9 cellular contexts compared by ENCODE assay signal in genomic region chr14:20455355-20456300, GRCh38. TPM values are rescaled to one million over a fixed set of nuclear protein-coding genes. Genes with fewer than 3 reads are reported as not detected.
DNase-seq lines count a peak whose midpoint lies in the region; ATAC-seq and TF ChIP-seq lines count a peak whose summit lies in the region.
"Had no signal": no experiment of that assay in that cellular context is flagged by ENCODE, and none has a peak within 500 bp of the region (broad histone marks: within the 10 kb centered on the region; RNA-seq: fewer than 3 reads in every experiment).

No MANE protein-coding gene starts in this region.

- intact Hi-C loops in heart right ventricle (cut with DNase I), result loop anchor here in 6 of 10 donors (1.0 to 10.0 kb wide), 6 partner anchors 38 to 157 kb away; partner anchors contain the start of genes PARP2 (in 4 of the 6) and TEP1 (in 2 of the 6)

- no peak for DNase-seq in activated naive CD8-positive, alpha-beta T cell treated with anti-CD3 and anti-CD28 coated beads, Interleukin-2, amount 10 ng/mL, durations not matched to agents 7 days and 5 days
- DNase-seq in activated naive CD8-positive, alpha-beta T cell treated with anti-CD3 and anti-CD28 coated beads for 36 hours, result no peak
- DNase-seq in H7 (peak; percentile 65), M059J (ENCODE audit: low read depth) (peak; percentile 86), WTC11 (ENCODE audit: low spot score) (peak; percentile 29), heart right ventricle (no peak), smooth muscle cell (lab: John Stamatoyannopoulos, UW; ENCODE audit: unreplicated experiment) (no peak), UCSD-AML1 (lab: John Stamatoyannopoulos, UW; ENCODE audit: unreplicated experiment) (no peak)

- no peaks in the 10 kb centered on the region for H3K9me3 Mint-ChIP-seq in activated naive CD8-positive, alpha-beta T cell treated with anti-CD3 and anti-CD28 coated beads, Interleukin-2, amount 10 ng/mL, durations not matched to agents 7 days and 5 days
- H3K9me3 Mint-ChIP-seq in activated naive CD8-positive, alpha-beta T cell treated with anti-CD3 and anti-CD28 coated beads for 36 hours, result no peaks in the 10 kb centered on the region
- H3K9me3 Mint-ChIP-seq in WTC11, result no peaks in the 10 kb centered on the region

- no peaks in the 10 kb centered on the region for H3K27me3 Mint-ChIP-seq in activated naive CD8-positive, alpha-beta T cell treated with anti-CD3 and anti-CD28 coated beads, Interleukin-2, amount 10 ng/mL, durations not matched to agents 7 days and 5 days
- H3K27me3 Mint-ChIP-seq in activated naive CD8-positive, alpha-beta T cell treated with anti-CD3 and anti-CD28 coated beads for 36 hours, result no peaks in the 10 kb centered on the region
- H3K27me3 Mint-ChIP-seq in WTC11 (ENCODE audit: low read depth), result no peaks in the 10 kb centered on the region

- H3K4me3 Mint-ChIP-seq in activated naive CD8-positive, alpha-beta T cell treated with anti-CD3 and anti-CD28 coated beads, Interleukin-2, amount 10 ng/mL, durations not matched to agents 7 days and 5 days, result no peak overlapping the region
- no peak overlapping the region for H3K4me3 Mint-ChIP-seq in activated naive CD8-positive, alpha-beta T cell treated with anti-CD3 and anti-CD28 coated beads for 36 hours
- H3K4me3 Mint-ChIP-seq in WTC11, result no peak overlapping the region

- H3K27me3 ChIP-seq in H7 (ENCODE audit: control insufficient read depth, insufficient read depth, low read length) (no peaks in the 10 kb centered on the region), heart right ventricle (no peaks in the 10 kb centered on the region), smooth muscle cell (ENCODE audit: low read depth) (no peaks in the 10 kb centered on the region)

- no peaks in the 10 kb centered on the region for H3K9me3 ChIP-seq in heart right ventricle
- H3K9me3 ChIP-seq in smooth muscle cell (replicated peaks; ENCODE audit: low read depth), result no peaks in the 10 kb centered on the region

- peaks cover 27% of the 10 kb centered on the region for H3K4me1 Mint-ChIP-seq in activated naive CD8-positive, alpha-beta T cell treated with anti-CD3 and anti-CD28 coated beads, Interleukin-2, amount 10 ng/mL, durations not matched to agents 7 days and 5 days
- peaks cover 28% of the 10 kb centered on the region for H3K4me1 Mint-ChIP-seq in activated naive CD8-positive, alpha-beta T cell treated with anti-CD3 and anti-CD28 coated beads for 36 hours
- peaks cover 12% of the 10 kb centered on the region for H3K4me1 Mint-ChIP-seq in WTC11

- H3K36me3 ChIP-seq in H7 (replicated peaks; ENCODE audit: control insufficient read depth, insufficient read depth, low read length), result peaks cover 32% of the 10 kb centered on the region
- H3K36me3 ChIP-seq in heart right ventricle, result peaks cover 0 to 63% (median 44%) of the 10 kb centered on the region in 9 donors
- H3K36me3 ChIP-seq in smooth muscle cell (ENCODE audit: low read depth), result no peaks in the 10 kb centered on the region

- H3K4me3 ChIP-seq in H7 (ENCODE audit: insufficient read depth, low read depth, low read length), result peak overlapping the region; percentile 77
- H3K4me3 ChIP-seq in heart right ventricle, result peak overlapping the region; percentile 66 to 98 (median 74)
- H3K4me3 ChIP-seq in smooth muscle cell, result peak overlapping the region; percentile 73

- H3K27ac ChIP-seq in heart right ventricle (peak overlapping the region; percentile 83 to 97 (median 91)), smooth muscle cell (ENCODE audit: low read depth) (peak overlapping the region; percentile 93)

- POLR2A ChIA-PET in activated naive CD8-positive, alpha-beta T cell treated with anti-CD3 and anti-CD28 coated beads, Interleukin-2, amount 10 ng/mL, durations not matched to agents 7 days and 5 days (lab: Charles Lee), result interaction anchor here (1.0 to 3.6 kb wide), 16 partner anchors 8 to 226 kb away, joined by 3 to 36 read pairs (median 6); partner anchors contain the start of genes PARP2, PNP and TEP1
- POLR2A ChIA-PET in WTC11 (lab: Charles Lee), result interaction anchor here (1.0 to 2.9 kb wide), 6 partner anchors 11 to 228 kb away, joined by 3 to 20 read pairs (median 8); partner anchors contain the start of genes PARP2 and PNP

- peaks cover 8 to 71% (median 42%) of the 10 kb centered on the region in 9 donors for H3K4me1 ChIP-seq in heart right ventricle
- H3K4me1 ChIP-seq in smooth muscle cell (ENCODE audit: low read depth), result peaks cover 27% of the 10 kb centered on the region

- H3K9ac ChIP-seq in smooth muscle cell (ENCODE audit: low read depth), result peak overlapping the region; percentile 91

- peaks cover 43% of the 10 kb centered on the region for H3K79me2 ChIP-seq in smooth muscle cell (ENCODE audit: low read depth)

- H4K20me1 ChIP-seq in smooth muscle cell (ENCODE audit: low read depth), result peaks cover 6% of the 10 kb centered on the region

- WGBS in heart right ventricle, 2 donors, result 2% methylated on average over 39 of the region's 39 CpGs
- 2% methylated on average over 39 of the region's 39 CpGs for WGBS in smooth muscle cell (ENCODE audit: low lambda C conversion rate)

- CTCF ChIA-PET in WTC11 (lab: Charles Lee), result interaction anchor here (1.2 to 2.9 kb wide), 7 partner anchors 38 to 157 kb away, joined by 4 to 10 read pairs (median 5); partner anchors contain the start of genes PARP2 and TEP1

- H2AFZ ChIP-seq in smooth muscle cell (ENCODE audit: low read depth), result peak overlapping the region; percentile 45

- ATAC-seq in activated naive CD8-positive, alpha-beta T cell treated with anti-CD3 and anti-CD28 coated beads, Interleukin-2, amount 10 ng/mL, durations not matched to agents 7 days and 5 days (ENCODE audit: low read depth), result peak; percentile 65
- peak; percentile 38 for ATAC-seq in WTC11
- ATAC-seq in heart right ventricle, result peak; percentile 35 to 77 (median 60)

- H3K36me3 Mint-ChIP-seq in activated naive CD8-positive, alpha-beta T cell treated with anti-CD3 and anti-CD28 coated beads, Interleukin-2, amount 10 ng/mL, durations not matched to agents 7 days and 5 days, result peaks cover 23% of the 10 kb centered on the region
- H3K36me3 Mint-ChIP-seq in activated naive CD8-positive, alpha-beta T cell treated with anti-CD3 and anti-CD28 coated beads for 36 hours, result peaks cover 17% of the 10 kb centered on the region
- H3K36me3 Mint-ChIP-seq in WTC11, result peaks cover 41% of the 10 kb centered on the region

- H3K27ac Mint-ChIP-seq in activated naive CD8-positive, alpha-beta T cell treated with anti-CD3 and anti-CD28 coated beads, Interleukin-2, amount 10 ng/mL, durations not matched to agents 7 days and 5 days, result no peak overlapping the region
- H3K27ac Mint-ChIP-seq in activated naive CD8-positive, alpha-beta T cell treated with anti-CD3 and anti-CD28 coated beads for 36 hours, result no peak overlapping the region
- no peak overlapping the region for H3K27ac Mint-ChIP-seq in WTC11

- peak overlapping the region; percentile 93 for H3K4me2 ChIP-seq in smooth muscle cell

- TF ChIP-seq CTCF in WTC11 (IDR thresholded peaks at IDR 0.05) (no peak), heart right ventricle (IDR thresholded peaks at IDR 0.05) (no peak), smooth muscle cell (IDR thresholded peaks at IDR 0.05; ENCODE audit: borderline replicate concordance, insufficient read depth, poor library complexity, severe bottlenecking) (no peak)

- peaks cover 14% of the 10 kb centered on the region for H3F3A ChIP-seq in smooth muscle cell (ENCODE audit: low read depth)

RNA-seq across cellular contexts. Expression of gene APEX1, which starts 0.6 kb away (rescaled TPM):
- 100 to 1,000 TPM; 118 to 123 TPM for total RNA-seq in activated naive CD8-positive, alpha-beta T cell treated with anti-CD3 and anti-CD28 coated beads, Interleukin-2, amount 10 ng/mL, durations not matched to agents 7 days and 5 days
- 100 to 1,000 TPM; 253 to 277 TPM for total RNA-seq in activated naive CD8-positive, alpha-beta T cell treated with anti-CD3 and anti-CD28 coated beads for 36 hours
- total RNA-seq in H7 (2014; rRNA removed; shearing (Covaris generic)), result 87.1 and 106 TPM in 2 replicates
- 46.0 and 64.7 TPM in 2 replicates for total RNA-seq in M059J (2014; rRNA removed; shearing (Covaris generic))
- 299 to 324 TPM (median 308 TPM) in 3 replicates for total RNA-seq in WTC11 (2021)
- 100 to 1,000 TPM in 1 of 10 donors, 10 to 100 TPM in 9; 57.1 to 103 (median 70.6) TPM for total RNA-seq in heart right ventricle
- 10 to 100 TPM; 58.5 to 91.7 TPM for polyA plus RNA-seq in heart right ventricle
- total RNA-seq in smooth muscle cell, result 51.2 and 81.6 TPM in 2 replicates
- polyA plus RNA-seq in smooth muscle cell, result 116 and 118 TPM in 2 replicates

RNA-seq across cellular contexts. Expression of gene OSGEP, which starts 1.0 kb away (rescaled TPM):
- 10 to 100 TPM; 63.5 to 65.3 TPM for total RNA-seq in activated naive CD8-positive, alpha-beta T cell treated with anti-CD3 and anti-CD28 coated beads, Interleukin-2, amount 10 ng/mL, durations not matched to agents 7 days and 5 days
- 10 to 100 TPM; 59.0 to 59.2 TPM for total RNA-seq in activated naive CD8-positive, alpha-beta T cell treated with anti-CD3 and anti-CD28 coated beads for 36 hours
- 58.4 and 62.6 TPM in 2 replicates for total RNA-seq in H7 (2014; rRNA removed; shearing (Covaris generic))
- total RNA-seq in M059J (2014; rRNA removed; shearing (Covaris generic)), result 61.5 and 70.0 TPM in 2 replicates
- total RNA-seq in WTC11 (2021) (33.3 to 40.0 TPM (median 37.3 TPM) in 3 replicates), heart right ventricle (10 to 100 TPM; 17.6 to 25.3 (median 21.8) TPM), smooth muscle cell (33.3 and 41.3 TPM in 2 replicates)
- polyA plus RNA-seq in heart right ventricle (10 to 100 TPM; 32.3 to 37.6 TPM), smooth muscle cell (18.4 and 21.7 TPM in 2 replicates)

RNA-seq across cellular contexts. Expression of gene PIP4P1, which starts 5.6 kb away (rescaled TPM):
- total RNA-seq in activated naive CD8-positive, alpha-beta T cell treated with anti-CD3 and anti-CD28 coated beads, Interleukin-2, amount 10 ng/mL, durations not matched to agents 7 days and 5 days, result 10 to 100 TPM; 42.4 to 45.8 TPM
- 10 to 100 TPM; 27.6 to 28.7 TPM for total RNA-seq in activated naive CD8-positive, alpha-beta T cell treated with anti-CD3 and anti-CD28 coated beads for 36 hours
- total RNA-seq in H7 (2014; rRNA removed; shearing (Covaris generic)), result 33.6 and 36.1 TPM in 2 replicates
- 23.8 and 27.2 TPM in 2 replicates for total RNA-seq in M059J (2014; rRNA removed; shearing (Covaris generic))
- total RNA-seq in WTC11 (2021) (28.3 to 34.1 TPM (median 29.7 TPM) in 3 replicates), heart right ventricle (10 to 100 TPM; 15.5 to 25.3 (median 18.7) TPM), smooth muscle cell (24.8 and 29.3 TPM in 2 replicates)
- polyA plus RNA-seq in heart right ventricle (10 to 100 TPM; 18.7 to 31.9 TPM), smooth muscle cell (53.8 and 54.9 TPM in 2 replicates)

RNA-seq across cellular contexts. Expression of gene PNP, which starts 13.6 kb away (rescaled TPM):
- 100 to 1,000 TPM; 135 to 141 TPM for total RNA-seq in activated naive CD8-positive, alpha-beta T cell treated with anti-CD3 and anti-CD28 coated beads, Interleukin-2, amount 10 ng/mL, durations not matched to agents 7 days and 5 days
- total RNA-seq in activated naive CD8-positive, alpha-beta T cell treated with anti-CD3 and anti-CD28 coated beads for 36 hours, result 100 to 1,000 TPM; 227 to 230 TPM
- 244 and 255 TPM in 2 replicates for total RNA-seq in H7 (2014; rRNA removed; shearing (Covaris generic))
- total RNA-seq in M059J (2014; rRNA removed; shearing (Covaris generic)), result 79.3 and 84.2 TPM in 2 replicates
- total RNA-seq in WTC11 (2021) (72.7 to 95.8 TPM (median 75.0 TPM) in 3 replicates), heart right ventricle (10 to 100 TPM in 4 of 10 donors, 1 to 10 TPM in 6; 5.0 to 33.7 (median 7.8) TPM), smooth muscle cell (49.7 and 52.2 TPM in 2 replicates)
- polyA plus RNA-seq in heart right ventricle (10 to 100 TPM in 1 of 2 donors, 1 to 10 TPM in 1; 8.6 to 30.2 TPM), smooth muscle cell (24.2 and 33.4 TPM in 2 replicates)

RNA-seq across cellular contexts. Expression of gene KLHL33, which starts 19.7 kb away (rescaled TPM):
- total RNA-seq in activated naive CD8-positive, alpha-beta T cell treated with anti-CD3 and anti-CD28 coated beads, Interleukin-2, amount 10 ng/mL, durations not matched to agents 7 days and 5 days, result 1 to 10 TPM; 3.4 to 3.6 TPM
- total RNA-seq in activated naive CD8-positive, alpha-beta T cell treated with anti-CD3 and anti-CD28 coated beads for 36 hours, result under 1 TPM; 0.50 to 0.68 TPM
- total RNA-seq in H7 (2014; rRNA removed; shearing (Covaris generic)), result 0.28 TPM in 1 of 2 replicates, not detected in the other
- not detected in 2 replicates for total RNA-seq in M059J (2014; rRNA removed; shearing (Covaris generic))
- total RNA-seq in WTC11 (2021), result 0.07 to 0.18 TPM (median 0.17 TPM) in 3 replicates
- 1 to 10 TPM in 2 of 10 donors, under 1 TPM in 8; 0.15 to 1.4 (median 0.40) TPM for total RNA-seq in heart right ventricle
- polyA plus RNA-seq in heart right ventricle, result 1 to 10 TPM in 1 of 2 donors, under 1 TPM in 1; 0.13 to 1.2 TPM
- not detected in 2 replicates for total RNA-seq in smooth muscle cell
- 0.04 and 0.08 TPM in 2 replicates for polyA plus RNA-seq in smooth muscle cell
- total RNA-seq: SK-MEL-5 had no signal

Comparison
In these comparisons a context has a peak if more than half of its experiments do, and no peak if none do; other contexts are left out.
1. DNase-seq: peak in H7 (single experiment), M059J (single experiment) and WTC11 (single experiment); none in activated naive CD8-positive, alpha-beta T cell treated with anti-CD3 and anti-CD28 coated beads, Interleukin-2, amount 10 ng/mL, durations not matched to agents 7 days and 5 days (single experiment), activated naive CD8-positive, alpha-beta T cell treated with anti-CD3 and anti-CD28 coated beads for 36 hours (single experiment), heart right ventricle (0 of 2), smooth muscle cell (single experiment) and UCSD-AML1 (single experiment).
2. Peak in every context shown above with its lines, with median percentiles within 50 percentile points of each other: ATAC-seq and H3K4me3 ChIP-seq.